In the genomic region with DNA sequence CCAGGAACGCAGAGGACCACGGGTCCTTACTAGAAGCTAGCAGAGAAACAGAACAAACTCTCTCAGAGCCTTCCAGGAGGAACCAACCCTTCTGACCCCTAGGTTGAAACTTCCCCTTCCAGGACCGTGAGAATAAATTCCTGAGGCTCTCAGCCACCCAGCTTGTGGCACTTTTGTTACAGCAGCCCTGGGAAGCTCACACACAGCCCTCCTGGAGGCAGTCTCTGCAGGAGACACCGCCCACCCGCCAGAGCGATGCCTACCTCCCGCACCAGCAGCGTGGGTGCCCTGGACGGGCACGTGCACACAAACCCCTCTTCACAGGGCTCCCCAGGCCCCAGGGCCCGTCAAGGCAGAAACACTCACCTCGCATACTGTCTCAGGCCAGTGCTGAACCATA, we compare ENCODE assay signal across 13 cellular contexts. TPM values are rescaled to one million over a fixed set of nuclear protein-coding genes. Genes with fewer than 3 reads are reported as not detected.
DNase-seq lines count a peak whose midpoint lies in the region; ATAC-seq and TF ChIP-seq lines count a peak whose summit lies in the region.
"Had no signal": no experiment of that assay in that cellular context is flagged by ENCODE, and none has a peak within 500 bp of the region (broad histone marks: within the 10 kb centered on the region; RNA-seq: fewer than 3 reads in every experiment).

No MANE protein-coding gene starts in this region.

- peaks cover 52% of the 10 kb centered on the region for H3K4me1 Mint-ChIP-seq in activated CD4-positive, alpha-beta T cell treated with anti-CD3 and anti-CD28 coated beads, Interleukin-2, amount 10 ng/mL, durations not matched to agents 24 days and 14 days

- H3K27ac ChIP-seq in BLaER1 (peak overlapping the region; percentile 67), right cardiac atrium (ENCODE audit: low read length) (no peak overlapping the region)
- peak overlapping the region; percentile 82 for H3K27ac ChIP-seq in effector memory CD4-positive, alpha-beta T cell (ENCODE audit: insufficient read depth, low read length, poor library complexity, severe bottlenecking)
- H3K27ac ChIP-seq: C4-2B, epithelial cell of prostate had no signal

- TF ChIP-seq CTCF in GM12864 (IDR thresholded peaks at IDR 0.05; ENCODE audit: low read depth, low read length, missing control alignments): no peak

- H3K4me1 ChIP-seq in BLaER1 (peaks cover 63% of the 10 kb centered on the region), right cardiac atrium (ENCODE audit: control insufficient read depth, insufficient read depth, low read length) (peaks cover 2% of the 10 kb centered on the region)
- peaks cover 60% of the 10 kb centered on the region for H3K4me1 ChIP-seq in effector memory CD4-positive, alpha-beta T cell (ENCODE audit: control insufficient read depth, insufficient read depth, low read length, poor library complexity, severe bottlenecking)

- no peaks in the 10 kb centered on the region for H3K27me3 ChIP-seq in BLaER1
- no peaks in the 10 kb centered on the region for H3K27me3 ChIP-seq in effector memory CD4-positive, alpha-beta T cell (replicated peaks; ENCODE audit: control insufficient read depth, insufficient read depth, low read length, poor library complexity, severe bottlenecking)
- no peaks in the 10 kb centered on the region for H3K27me3 ChIP-seq in right cardiac atrium (ENCODE audit: control insufficient read depth, insufficient read depth)
- H3K27me3 ChIP-seq: heart right ventricle had no signal

- peaks cover 54% of the 10 kb centered on the region for H3K36me3 ChIP-seq in BLaER1
- peaks cover 16% of the 10 kb centered on the region for H3K36me3 ChIP-seq in effector memory CD4-positive, alpha-beta T cell (ENCODE audit: control insufficient read depth, insufficient read depth, low read length)

- H3K27me3 Mint-ChIP-seq in activated CD4-positive, alpha-beta T cell treated with anti-CD3 and anti-CD28 coated beads, Interleukin-2, amount 10 ng/mL, durations not matched to agents 24 days and 14 days: no peaks in the 10 kb centered on the region

- H3K9me3 ChIP-seq in BLaER1: no peaks in the 10 kb centered on the region
- H3K9me3 ChIP-seq in effector memory CD4-positive, alpha-beta T cell (ENCODE audit: control insufficient read depth, low read length): no peaks in the 10 kb centered on the region
- no peaks in the 10 kb centered on the region for H3K9me3 ChIP-seq in right cardiac atrium (ENCODE audit: control insufficient read depth, low read length)
- H3K9me3 ChIP-seq: heart right ventricle had no signal

- H3K4me3 ChIP-seq in BLaER1 (no peak overlapping the region; the same call in 1 of the 2 replicates), GM12864 (ENCODE audit: low read depth, low read length) (peak overlapping the region; percentile 8; the same call in 1 of the 2 replicates), right cardiac atrium (ENCODE audit: low read length) (no peak overlapping the region)
- H3K4me3 ChIP-seq in effector memory CD4-positive, alpha-beta T cell (ENCODE audit: insufficient read depth, low read depth, low read length, poor library complexity, severe bottlenecking): peak overlapping the region; percentile 7

- ATAC-seq in right cardiac atrium: no peak

- peak overlapping the region; percentile 91 for H3K4me2 ChIP-seq in BLaER1

- peaks cover 45% of the 10 kb centered on the region for H3K36me3 Mint-ChIP-seq in activated CD4-positive, alpha-beta T cell treated with anti-CD3 and anti-CD28 coated beads, Interleukin-2, amount 10 ng/mL, durations not matched to agents 24 days and 14 days (ENCODE audit: low read depth)

- H3K4me3 Mint-ChIP-seq in activated CD4-positive, alpha-beta T cell treated with anti-CD3 and anti-CD28 coated beads, Interleukin-2, amount 10 ng/mL, durations not matched to agents 24 days and 14 days: peak overlapping the region; percentile 95

- no peaks in the 10 kb centered on the region for H3K9me3 Mint-ChIP-seq in activated CD4-positive, alpha-beta T cell treated with anti-CD3 and anti-CD28 coated beads, Interleukin-2, amount 10 ng/mL, durations not matched to agents 24 days and 14 days

- DNase-seq in GM12864 (ENCODE audit: low read depth) (no peak), cerebellum (ENCODE audit: low spot score) (no peak), SIG-M5 (lab: John Stamatoyannopoulos, UW) (no peak), right cardiac atrium (no peak), activated gamma-delta T cell treated with Interleukin-2 at 50 U/mL for 16 hours (no peak)
- DNase-seq in activated CD4-positive, alpha-beta T cell treated with anti-CD3 and anti-CD28 coated beads, Interleukin-2, amount 10 ng/mL, durations not matched to agents 24 days and 14 days: peak; percentile 71
- DNase-seq in effector memory CD4-positive, alpha-beta T cell: no peak
- DNase-seq: activated gamma-delta T cell, heart right ventricle, KG1 had no signal

- intact Hi-C loops in activated CD4-positive, alpha-beta T cell treated with anti-CD3 and anti-CD28 coated beads, Interleukin-2, amount 10 ng/mL, durations not matched to agents 24 days and 14 days (cut with micrococcal nuclease): loop anchor here (5.0 kb wide), 2 partner anchors 40 to 410 kb away; no protein-coding TSS in a partner anchor
- intact Hi-C loops in right cardiac atrium (cut with DNase I): loop anchor here in 3 of 4 donors (5.0 to 10.0 kb wide), 3 partner anchors 167 to 177 kb away; no protein-coding TSS in a partner anchor

- WGBS in right cardiac atrium: 89% methylated on average over 12 of the region's 12 CpGs

- H4K20me1 ChIP-seq in BLaER1: peaks cover 78% of the 10 kb centered on the region

- H3K9ac ChIP-seq in BLaER1: peak overlapping the region; percentile 53

- peak overlapping the region; percentile 93 for H3K27ac Mint-ChIP-seq in activated CD4-positive, alpha-beta T cell treated with anti-CD3 and anti-CD28 coated beads, Interleukin-2, amount 10 ng/mL, durations not matched to agents 24 days and 14 days

RNA-seq across cellular contexts. Expression of a gene that starts 4.2 kb away (rescaled TPM):
- total RNA-seq in activated CD4-positive, alpha-beta T cell treated with anti-CD3 and anti-CD28 coated beads, Interleukin-2, amount 10 ng/mL, durations not matched to agents 24 days and 14 days: 93.3 and 108 TPM in 2 replicates
- total RNA-seq in cerebellum (15.4 TPM), right cardiac atrium (10 to 100 TPM; 19.4 to 27.2 (median 22.9) TPM)
- polyA plus RNA-seq in right cardiac atrium: 21.6 TPM

RNA-seq across cellular contexts. Expression of a gene that starts 47.1 kb away (rescaled TPM):
- total RNA-seq in activated CD4-positive, alpha-beta T cell treated with anti-CD3 and anti-CD28 coated beads, Interleukin-2, amount 10 ng/mL, durations not matched to agents 24 days and 14 days: 21.1 and 23.0 TPM in 2 replicates
- total RNA-seq in cerebellum (36.0 TPM), right cardiac atrium (10 to 100 TPM in 2 of 4 donors, 1 to 10 TPM in 2; 9.0 to 10.7 (median 9.7) TPM)
- 6.5 TPM for polyA plus RNA-seq in right cardiac atrium

Comparison
In these comparisons a context has a peak if more than half of its experiments do, and no peak if none do; other contexts are left out.
1. H3K4me3 ChIP-seq: peak in GM12864 (single experiment) and effector memory CD4-positive, alpha-beta T cell (single experiment); none in BLaER1 (single experiment) and right cardiac atrium (single experiment).